ENCODE assay signal across 2 cellular contexts in the genomic region with DNA sequence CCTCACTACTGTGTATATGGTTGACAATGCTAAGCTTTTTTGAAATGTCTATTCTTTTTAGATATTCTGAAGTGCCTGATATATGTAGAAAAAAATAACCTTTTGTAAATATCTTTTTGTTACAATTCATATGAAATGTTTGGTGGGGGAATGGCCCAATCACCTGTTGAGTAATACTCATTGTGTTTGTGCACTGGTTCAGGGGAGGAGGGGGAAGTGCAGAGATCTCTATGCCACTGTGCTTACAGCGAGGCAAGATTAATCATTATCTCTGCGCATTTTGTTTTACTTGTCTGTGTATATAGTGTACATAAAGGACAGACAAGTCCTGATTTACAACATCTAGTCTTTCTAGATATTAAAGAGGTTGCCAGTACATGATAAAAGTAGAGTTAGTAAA.
TF ChIP-seq lines count a peak whose summit lies in the region.

No MANE protein-coding gene starts in this region.

TF ChIP-seq in GM23338, 12 proteins besides CTCF, POLR2A, EP300 and RAD21 (continues in another document):
- TF ChIP-seq, protein P1, sequence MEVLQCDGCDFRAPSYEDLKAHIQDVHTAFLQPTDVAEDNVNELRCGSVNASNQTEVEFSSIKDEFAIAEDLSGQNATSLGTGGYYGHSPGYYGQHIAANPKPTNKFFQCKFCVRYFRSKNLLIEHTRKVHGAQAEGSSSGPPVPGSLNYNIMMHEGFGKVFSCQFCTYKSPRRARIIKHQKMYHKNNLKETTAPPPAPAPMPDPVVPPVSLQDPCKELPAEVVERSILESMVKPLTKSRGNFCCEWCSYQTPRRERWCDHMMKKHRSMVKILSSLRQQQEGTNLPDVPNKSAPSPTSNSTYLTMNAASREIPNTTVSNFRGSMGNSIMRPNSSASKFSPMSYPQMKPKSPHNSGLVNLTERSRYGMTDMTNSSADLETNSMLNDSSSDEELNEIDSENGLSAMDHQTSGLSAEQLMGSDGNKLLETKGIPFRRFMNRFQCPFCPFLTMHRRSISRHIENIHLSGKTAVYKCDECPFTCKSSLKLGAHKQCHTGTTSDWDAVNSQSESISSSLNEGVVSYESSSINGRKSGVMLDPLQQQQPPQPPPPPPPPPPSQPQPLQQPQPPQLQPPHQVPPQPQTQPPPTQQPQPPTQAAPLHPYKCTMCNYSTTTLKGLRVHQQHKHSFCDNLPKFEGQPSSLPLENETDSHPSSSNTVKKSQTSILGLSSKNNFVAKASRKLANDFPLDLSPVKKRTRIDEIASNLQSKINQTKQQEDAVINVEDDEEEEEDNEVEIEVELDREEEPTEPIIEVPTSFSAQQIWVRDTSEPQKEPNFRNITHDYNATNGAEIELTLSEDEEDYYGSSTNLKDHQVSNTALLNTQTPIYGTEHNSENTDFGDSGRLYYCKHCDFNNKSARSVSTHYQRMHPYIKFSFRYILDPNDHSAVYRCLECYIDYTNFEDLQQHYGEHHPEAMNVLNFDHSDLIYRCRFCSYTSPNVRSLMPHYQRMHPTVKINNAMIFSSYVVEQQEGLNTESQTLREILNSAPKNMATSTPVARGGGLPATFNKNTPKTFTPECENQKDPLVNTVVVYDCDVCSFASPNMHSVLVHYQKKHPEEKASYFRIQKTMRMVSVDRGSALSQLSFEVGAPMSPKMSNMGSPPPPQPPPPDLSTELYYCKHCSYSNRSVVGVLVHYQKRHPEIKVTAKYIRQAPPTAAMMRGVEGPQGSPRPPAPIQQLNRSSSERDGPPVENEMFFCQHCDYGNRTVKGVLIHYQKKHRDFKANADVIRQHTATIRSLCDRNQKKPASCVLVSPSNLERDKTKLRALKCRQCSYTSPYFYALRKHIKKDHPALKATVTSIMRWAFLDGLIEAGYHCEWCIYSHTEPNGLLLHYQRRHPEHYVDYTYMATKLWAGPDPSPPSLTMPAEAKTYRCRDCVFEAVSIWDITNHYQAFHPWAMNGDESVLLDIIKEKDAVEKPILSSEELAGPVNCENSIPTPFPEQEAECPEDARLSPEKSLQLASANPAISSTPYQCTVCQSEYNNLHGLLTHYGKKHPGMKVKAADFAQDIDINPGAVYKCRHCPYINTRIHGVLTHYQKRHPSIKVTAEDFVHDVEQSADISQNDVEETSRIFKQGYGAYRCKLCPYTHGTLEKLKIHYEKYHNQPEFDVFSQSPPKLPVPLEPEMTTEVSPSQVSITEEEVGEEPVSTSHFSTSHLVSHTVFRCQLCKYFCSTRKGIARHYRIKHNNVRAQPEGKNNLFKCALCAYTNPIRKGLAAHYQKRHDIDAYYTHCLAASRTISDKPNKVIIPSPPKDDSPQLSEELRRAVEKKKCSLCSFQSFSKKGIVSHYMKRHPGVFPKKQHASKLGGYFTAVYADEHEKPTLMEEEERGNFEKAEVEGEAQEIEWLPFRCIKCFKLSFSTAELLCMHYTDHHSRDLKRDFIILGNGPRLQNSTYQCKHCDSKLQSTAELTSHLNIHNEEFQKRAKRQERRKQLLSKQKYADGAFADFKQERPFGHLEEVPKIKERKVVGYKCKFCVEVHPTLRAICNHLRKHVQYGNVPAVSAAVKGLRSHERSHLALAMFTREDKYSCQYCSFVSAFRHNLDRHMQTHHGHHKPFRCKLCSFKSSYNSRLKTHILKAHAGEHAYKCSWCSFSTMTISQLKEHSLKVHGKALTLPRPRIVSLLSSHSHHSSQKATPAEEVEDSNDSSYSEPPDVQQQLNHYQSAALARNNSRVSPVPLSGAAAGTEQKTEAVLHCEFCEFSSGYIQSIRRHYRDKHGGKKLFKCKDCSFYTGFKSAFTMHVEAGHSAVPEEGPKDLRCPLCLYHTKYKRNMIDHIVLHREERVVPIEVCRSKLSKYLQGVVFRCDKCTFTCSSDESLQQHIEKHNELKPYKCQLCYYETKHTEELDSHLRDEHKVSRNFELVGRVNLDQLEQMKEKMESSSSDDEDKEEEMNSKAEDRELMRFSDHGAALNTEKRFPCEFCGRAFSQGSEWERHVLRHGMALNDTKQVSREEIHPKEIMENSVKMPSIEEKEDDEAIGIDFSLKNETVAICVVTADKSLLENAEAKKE (CRISPR knock-in tag; IDR thresholded peaks at IDR 0.05) = no peak
- TF ChIP-seq EZH2 (IDR thresholded peaks at IDR 0.05; ENCODE audit: low read depth, unreplicated experiment) (no peak), NANOG (IDR thresholded peaks at IDR 0.05; ENCODE audit: borderline replicate concordance) (no peak), STAT1 (IDR thresholded peaks at IDR 0.05; ENCODE audit: unreplicated experiment) (no peak), CREB1 (CRISPR knock-in tag; IDR thresholded peaks at IDR 0.05; ENCODE audit: low read depth) (no peak), EZH2phosphoT487 (IDR thresholded peaks at IDR 0.05; ENCODE audit: unreplicated experiment) (no peak), ZNF331 (CRISPR knock-in tag; IDR thresholded peaks at IDR 0.05; ENCODE audit: low read depth) (no peak), JUNB (IDR thresholded peaks at IDR 0.05; ENCODE audit: unreplicated experiment) (no peak)
- TF ChIP-seq, protein P2, sequence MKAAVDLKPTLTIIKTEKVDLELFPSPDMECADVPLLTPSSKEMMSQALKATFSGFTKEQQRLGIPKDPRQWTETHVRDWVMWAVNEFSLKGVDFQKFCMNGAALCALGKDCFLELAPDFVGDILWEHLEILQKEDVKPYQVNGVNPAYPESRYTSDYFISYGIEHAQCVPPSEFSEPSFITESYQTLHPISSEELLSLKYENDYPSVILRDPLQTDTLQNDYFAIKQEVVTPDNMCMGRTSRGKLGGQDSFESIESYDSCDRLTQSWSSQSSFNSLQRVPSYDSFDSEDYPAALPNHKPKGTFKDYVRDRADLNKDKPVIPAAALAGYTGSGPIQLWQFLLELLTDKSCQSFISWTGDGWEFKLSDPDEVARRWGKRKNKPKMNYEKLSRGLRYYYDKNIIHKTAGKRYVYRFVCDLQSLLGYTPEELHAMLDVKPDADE (IDR thresholded peaks at IDR 0.05) = no peak
- TF ChIP-seq, protein P3, sequence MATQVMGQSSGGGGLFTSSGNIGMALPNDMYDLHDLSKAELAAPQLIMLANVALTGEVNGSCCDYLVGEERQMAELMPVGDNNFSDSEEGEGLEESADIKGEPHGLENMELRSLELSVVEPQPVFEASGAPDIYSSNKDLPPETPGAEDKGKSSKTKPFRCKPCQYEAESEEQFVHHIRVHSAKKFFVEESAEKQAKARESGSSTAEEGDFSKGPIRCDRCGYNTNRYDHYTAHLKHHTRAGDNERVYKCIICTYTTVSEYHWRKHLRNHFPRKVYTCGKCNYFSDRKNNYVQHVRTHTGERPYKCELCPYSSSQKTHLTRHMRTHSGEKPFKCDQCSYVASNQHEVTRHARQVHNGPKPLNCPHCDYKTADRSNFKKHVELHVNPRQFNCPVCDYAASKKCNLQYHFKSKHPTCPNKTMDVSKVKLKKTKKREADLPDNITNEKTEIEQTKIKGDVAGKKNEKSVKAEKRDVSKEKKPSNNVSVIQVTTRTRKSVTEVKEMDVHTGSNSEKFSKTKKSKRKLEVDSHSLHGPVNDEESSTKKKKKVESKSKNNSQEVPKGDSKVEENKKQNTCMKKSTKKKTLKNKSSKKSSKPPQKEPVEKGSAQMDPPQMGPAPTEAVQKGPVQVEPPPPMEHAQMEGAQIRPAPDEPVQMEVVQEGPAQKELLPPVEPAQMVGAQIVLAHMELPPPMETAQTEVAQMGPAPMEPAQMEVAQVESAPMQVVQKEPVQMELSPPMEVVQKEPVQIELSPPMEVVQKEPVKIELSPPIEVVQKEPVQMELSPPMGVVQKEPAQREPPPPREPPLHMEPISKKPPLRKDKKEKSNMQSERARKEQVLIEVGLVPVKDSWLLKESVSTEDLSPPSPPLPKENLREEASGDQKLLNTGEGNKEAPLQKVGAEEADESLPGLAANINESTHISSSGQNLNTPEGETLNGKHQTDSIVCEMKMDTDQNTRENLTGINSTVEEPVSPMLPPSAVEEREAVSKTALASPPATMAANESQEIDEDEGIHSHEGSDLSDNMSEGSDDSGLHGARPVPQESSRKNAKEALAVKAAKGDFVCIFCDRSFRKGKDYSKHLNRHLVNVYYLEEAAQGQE (IDR thresholded peaks at IDR 0.05; ENCODE audit: unreplicated experiment) = no peak

TF ChIP-seq in HepG2, 621 proteins besides CTCF, POLR2A, EP300 and RAD21 (continues in another document):
- TF ChIP-seq MXD1 (CRISPR knock-in tag; IDR thresholded peaks at IDR 0.05) = no peak
- TF ChIP-seq ARID5B (CRISPR knock-in tag; IDR thresholded peaks at IDR 0.05) = 0 out of 2 replicates have a peak, but pooled peaks have one; percentile 39
- TF ChIP-seq CEBPG (CRISPR knock-in tag; IDR thresholded peaks at IDR 0.05) = peak; percentile 88
- no peak for TF ChIP-seq ONECUT2 (CRISPR knock-in tag; IDR thresholded peaks at IDR 0.05)
- no peak for TF ChIP-seq NFRKB (IDR thresholded peaks at IDR 0.05)
- no peak for TF ChIP-seq ZC3H4 (CRISPR knock-in tag; IDR thresholded peaks at IDR 0.05; ENCODE audit: borderline replicate concordance)
- TF ChIP-seq ZNF556 (CRISPR knock-in tag; IDR thresholded peaks at IDR 0.05; ENCODE audit: borderline replicate concordance) = no peak
- TF ChIP-seq, protein P4, sequence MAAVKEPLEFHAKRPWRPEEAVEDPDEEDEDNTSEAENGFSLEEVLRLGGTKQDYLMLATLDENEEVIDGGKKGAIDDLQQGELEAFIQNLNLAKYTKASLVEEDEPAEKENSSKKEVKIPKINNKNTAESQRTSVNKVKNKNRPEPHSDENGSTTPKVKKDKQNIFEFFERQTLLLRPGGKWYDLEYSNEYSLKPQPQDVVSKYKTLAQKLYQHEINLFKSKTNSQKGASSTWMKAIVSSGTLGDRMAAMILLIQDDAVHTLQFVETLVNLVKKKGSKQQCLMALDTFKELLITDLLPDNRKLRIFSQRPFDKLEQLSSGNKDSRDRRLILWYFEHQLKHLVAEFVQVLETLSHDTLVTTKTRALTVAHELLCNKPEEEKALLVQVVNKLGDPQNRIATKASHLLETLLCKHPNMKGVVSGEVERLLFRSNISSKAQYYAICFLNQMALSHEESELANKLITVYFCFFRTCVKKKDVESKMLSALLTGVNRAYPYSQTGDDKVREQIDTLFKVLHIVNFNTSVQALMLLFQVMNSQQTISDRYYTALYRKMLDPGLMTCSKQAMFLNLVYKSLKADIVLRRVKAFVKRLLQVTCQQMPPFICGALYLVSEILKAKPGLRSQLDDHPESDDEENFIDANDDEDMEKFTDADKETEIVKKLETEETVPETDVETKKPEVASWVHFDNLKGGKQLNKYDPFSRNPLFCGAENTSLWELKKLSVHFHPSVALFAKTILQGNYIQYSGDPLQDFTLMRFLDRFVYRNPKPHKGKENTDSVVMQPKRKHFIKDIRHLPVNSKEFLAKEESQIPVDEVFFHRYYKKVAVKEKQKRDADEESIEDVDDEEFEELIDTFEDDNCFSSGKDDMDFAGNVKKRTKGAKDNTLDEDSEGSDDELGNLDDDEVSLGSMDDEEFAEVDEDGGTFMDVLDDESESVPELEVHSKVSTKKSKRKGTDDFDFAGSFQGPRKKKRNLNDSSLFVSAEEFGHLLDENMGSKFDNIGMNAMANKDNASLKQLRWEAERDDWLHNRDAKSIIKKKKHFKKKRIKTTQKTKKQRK (IDR thresholded peaks at IDR 0.05; ENCODE audit: low read length) = no peak
- TF ChIP-seq, protein P5, sequence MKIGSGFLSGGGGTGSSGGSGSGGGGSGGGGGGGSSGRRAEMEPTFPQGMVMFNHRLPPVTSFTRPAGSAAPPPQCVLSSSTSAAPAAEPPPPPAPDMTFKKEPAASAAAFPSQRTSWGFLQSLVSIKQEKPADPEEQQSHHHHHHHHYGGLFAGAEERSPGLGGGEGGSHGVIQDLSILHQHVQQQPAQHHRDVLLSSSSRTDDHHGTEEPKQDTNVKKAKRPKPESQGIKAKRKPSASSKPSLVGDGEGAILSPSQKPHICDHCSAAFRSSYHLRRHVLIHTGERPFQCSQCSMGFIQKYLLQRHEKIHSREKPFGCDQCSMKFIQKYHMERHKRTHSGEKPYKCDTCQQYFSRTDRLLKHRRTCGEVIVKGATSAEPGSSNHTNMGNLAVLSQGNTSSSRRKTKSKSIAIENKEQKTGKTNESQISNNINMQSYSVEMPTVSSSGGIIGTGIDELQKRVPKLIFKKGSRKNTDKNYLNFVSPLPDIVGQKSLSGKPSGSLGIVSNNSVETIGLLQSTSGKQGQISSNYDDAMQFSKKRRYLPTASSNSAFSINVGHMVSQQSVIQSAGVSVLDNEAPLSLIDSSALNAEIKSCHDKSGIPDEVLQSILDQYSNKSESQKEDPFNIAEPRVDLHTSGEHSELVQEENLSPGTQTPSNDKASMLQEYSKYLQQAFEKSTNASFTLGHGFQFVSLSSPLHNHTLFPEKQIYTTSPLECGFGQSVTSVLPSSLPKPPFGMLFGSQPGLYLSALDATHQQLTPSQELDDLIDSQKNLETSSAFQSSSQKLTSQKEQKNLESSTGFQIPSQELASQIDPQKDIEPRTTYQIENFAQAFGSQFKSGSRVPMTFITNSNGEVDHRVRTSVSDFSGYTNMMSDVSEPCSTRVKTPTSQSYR (CRISPR knock-in tag; IDR thresholded peaks at IDR 0.05; ENCODE audit: borderline replicate concordance) = peak; percentile 83
- TF ChIP-seq ZNF670 (CRISPR knock-in tag; IDR thresholded peaks at IDR 0.05; ENCODE audit: borderline replicate concordance) = no peak
